19 cellular contexts compared by ENCODE assay signal in genomic region chr16:50269769-50270509, GRCh38. TPM values are rescaled to one million over a fixed set of nuclear protein-coding genes. Genes with fewer than 3 reads are reported as not detected.
DNase-seq lines count a peak whose midpoint lies in the region; ATAC-seq lines count a peak whose summit lies in the region.
"Had no signal": no experiment of that assay in that cellular context is flagged by ENCODE, and none has a peak within 500 bp of the region (broad histone marks: within the 10 kb centered on the region; RNA-seq: fewer than 3 reads in every experiment).

No MANE protein-coding gene starts in this region.

- no peaks in the 10 kb centered on the region for H3K27me3 ChIP-seq in CD4-positive, CD25-positive, alpha-beta regulatory T cell (ENCODE audit: control insufficient read depth, insufficient read depth, low read length)
- H3K27me3 ChIP-seq: ascending aorta, foreskin keratinocyte had no signal

- peaks cover 11 to 92% (median 56%) of the 10 kb centered on the region in 4 donors for H3K4me1 Mint-ChIP-seq in CD4-positive, CD25-positive, alpha-beta regulatory T cell
- H3K4me1 Mint-ChIP-seq in activated naive CD8-positive, alpha-beta T cell (ENCODE audit: low read depth), result peaks cover 88% of the 10 kb centered on the region
- H3K4me1 Mint-ChIP-seq in naive thymus-derived CD8-positive, alpha-beta T cell, result peaks cover 53 to 98% (median 88%) of the 10 kb centered on the region in 4 donors

- no peaks in the 10 kb centered on the region for H3K27me3 Mint-ChIP-seq in CD4-positive, CD25-positive, alpha-beta regulatory T cell
- no peaks in the 10 kb centered on the region for H3K27me3 Mint-ChIP-seq in activated naive CD8-positive, alpha-beta T cell
- H3K27me3 Mint-ChIP-seq in naive thymus-derived CD8-positive, alpha-beta T cell, result no peaks in the 10 kb centered on the region
- H3K27me3 Mint-ChIP-seq: type B pancreatic cell had no signal

- H3K36me3 Mint-ChIP-seq in CD4-positive, CD25-positive, alpha-beta regulatory T cell, result peaks cover 24% of the 10 kb centered on the region
- peaks cover 3% of the 10 kb centered on the region for H3K36me3 Mint-ChIP-seq in activated naive CD8-positive, alpha-beta T cell
- H3K36me3 Mint-ChIP-seq in naive thymus-derived CD8-positive, alpha-beta T cell, result peaks cover 0 to 4% (median 2%) of the 10 kb centered on the region in 3 donors
- H3K36me3 Mint-ChIP-seq: type B pancreatic cell had no signal

- H3K4me3 ChIP-seq in CD4-positive, CD25-positive, alpha-beta regulatory T cell (ENCODE audit: low read depth, low read length), result peak overlapping the region; percentile 30
- H3K4me3 ChIP-seq: ascending aorta, skin epidermis had no signal

- DNase-seq in DMS 273 (lab: John Stamatoyannopoulos, UW; ENCODE audit: unreplicated experiment), result peak; percentile 18
- no peak for DNase-seq in DMS 273 treated with DMSO at 0.1 percent for 48 hours (lab: John Stamatoyannopoulos, UW)
- no peak for DNase-seq in CD4-positive, CD25-positive, alpha-beta regulatory T cell
- DNase-seq in naive thymus-derived CD8-positive, alpha-beta T cell, result peak in 1 of 10 donors; percentile 31
- DNase-seq in NCI-H526 treated with DMSO at 0.1 percent for 48 hours (lab: John Stamatoyannopoulos, UW), result no peak
- no peak for DNase-seq in DMS79 (lab: John Stamatoyannopoulos, UW)
- no peak for DNase-seq in NCI-H82 treated with DMSO at 0.1 percent for 48 hours (lab: John Stamatoyannopoulos, UW; ENCODE audit: unreplicated experiment)
- DNase-seq: C1 segment of cervical spinal cord, foreskin keratinocyte, HFFc6, MV-4-11, NCI-H774 had no signal

- peak overlapping the region; percentile 87 for H3K27ac ChIP-seq in CD4-positive, CD25-positive, alpha-beta regulatory T cell (ENCODE audit: insufficient read depth, low read length, poor library complexity, severe bottlenecking)
- H3K27ac ChIP-seq: 22Rv1, ascending aorta, foreskin keratinocyte, parathyroid adenoma had no signal

- peak overlapping the region; percentile 40 to 99 (median 86) for H3K27ac Mint-ChIP-seq in CD4-positive, CD25-positive, alpha-beta regulatory T cell
- H3K27ac Mint-ChIP-seq in activated naive CD8-positive, alpha-beta T cell, result peak overlapping the region; percentile 93
- peak overlapping the region; percentile 90 to 99 (median 94) for H3K27ac Mint-ChIP-seq in naive thymus-derived CD8-positive, alpha-beta T cell
- H3K27ac Mint-ChIP-seq: HFFc6, type B pancreatic cell had no signal

- no peaks in the 10 kb centered on the region for H3K9me3 Mint-ChIP-seq in CD4-positive, CD25-positive, alpha-beta regulatory T cell
- H3K9me3 Mint-ChIP-seq in activated naive CD8-positive, alpha-beta T cell (ENCODE audit: low read depth), result no peaks in the 10 kb centered on the region
- H3K9me3 Mint-ChIP-seq in naive thymus-derived CD8-positive, alpha-beta T cell, result no peaks in the 10 kb centered on the region
- H3K9me3 Mint-ChIP-seq: HFFc6, type B pancreatic cell had no signal

- no peak for ATAC-seq in CD4-positive, CD25-positive, alpha-beta regulatory T cell (ENCODE audit: low read depth in 2 of 2)
- no peak for ATAC-seq in naive thymus-derived CD8-positive, alpha-beta T cell
- ATAC-seq: foreskin keratinocyte, left colon had no signal

- H3K4me1 ChIP-seq in CD4-positive, CD25-positive, alpha-beta regulatory T cell (ENCODE audit: control insufficient read depth, insufficient read depth, low read length, poor library complexity, severe bottlenecking), result peaks cover 98% of the 10 kb centered on the region
- H3K4me1 ChIP-seq: parathyroid adenoma had no signal

- no peaks in the 10 kb centered on the region for H3K9me3 ChIP-seq in CD4-positive, CD25-positive, alpha-beta regulatory T cell (ENCODE audit: control insufficient read depth in 2 of 2, low read length in 2 of 2)
- H3K9me3 ChIP-seq: ascending aorta had no signal

- no peaks in the 10 kb centered on the region for H3K36me3 ChIP-seq in CD4-positive, CD25-positive, alpha-beta regulatory T cell (ENCODE audit: control insufficient read depth, insufficient read depth, low read length)
- H3K36me3 ChIP-seq: ascending aorta had no signal

- POLR2A ChIA-PET in naive thymus-derived CD8-positive, alpha-beta T cell (lab: Charles Lee), result interaction anchor here (15.0 kb wide), 1 partner anchor 14 kb away, joined by 238 read pairs; no protein-coding TSS in a partner anchor

- peak overlapping the region; percentile 91 to 98 (median 96) for H3K4me3 Mint-ChIP-seq in CD4-positive, CD25-positive, alpha-beta regulatory T cell
- H3K4me3 Mint-ChIP-seq in activated naive CD8-positive, alpha-beta T cell, result peak overlapping the region; percentile 70
- peak overlapping the region; percentile 90 to 99 (median 96) for H3K4me3 Mint-ChIP-seq in naive thymus-derived CD8-positive, alpha-beta T cell
- H3K4me3 Mint-ChIP-seq: HFFc6, type B pancreatic cell had no signal

RNA-seq across cellular contexts. Expression of gene ADCY7, which starts 3.6 kb away (rescaled TPM):
- total RNA-seq in CD4-positive, CD25-positive, alpha-beta regulatory T cell, result 233 TPM
- 10 to 100 TPM; 33.1 to 52.3 (median 46.6) TPM for polyA plus RNA-seq in CD4-positive, CD25-positive, alpha-beta regulatory T cell
- total RNA-seq in naive thymus-derived CD8-positive, alpha-beta T cell, result 100 to 1,000 TPM; 133 to 135 TPM
- polyA plus RNA-seq in naive thymus-derived CD8-positive, alpha-beta T cell, result 10 to 100 TPM; 60.1 to 72.8 (median 64.6) TPM
